18 cellular contexts compared by ENCODE assay signal in the genomic region with DNA sequence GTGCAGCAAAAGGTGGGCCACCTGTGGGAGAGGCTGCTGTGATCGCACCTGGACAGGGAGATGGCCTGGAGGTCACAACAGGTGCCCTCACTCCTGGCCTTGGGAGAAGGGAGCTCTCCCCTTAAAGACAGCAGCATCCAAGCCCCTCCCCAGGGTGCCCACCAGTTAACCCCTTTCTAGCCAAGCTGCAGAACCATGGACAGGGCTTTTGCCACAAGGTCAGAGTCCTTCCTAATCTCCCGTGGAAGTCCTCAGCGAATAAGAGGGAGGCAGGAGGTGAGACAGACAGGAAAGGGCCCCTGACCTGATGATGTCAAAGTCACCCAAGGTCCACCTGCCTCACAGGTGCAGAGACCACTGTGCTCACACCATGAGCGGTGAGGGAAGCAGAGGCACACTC. TPM values are rescaled to one million over a fixed set of nuclear protein-coding genes. Genes with fewer than 3 reads are reported as not detected.
"Had no signal": no experiment of that assay in that cellular context is flagged by ENCODE, and none has a peak within 500 bp of the region (broad histone marks: within the 10 kb centered on the region; RNA-seq: fewer than 3 reads in every experiment).

No MANE protein-coding gene starts in this region.

- H3K4me3 Mint-ChIP-seq: memory B cell; naive thymus-derived CD8-positive, alpha-beta T cell; stimulated activated naive B cell treated with anti-CD40 and anti-IgM and Interleukin-4, amounts not matched to agents 10 μg/mL and 1 μg/mL and 100 μg/mL, for 72 hours had no signal

- H3K4me1 Mint-ChIP-seq: memory B cell; stimulated activated naive B cell treated with anti-CD40 and anti-IgM and Interleukin-4, amounts not matched to agents 10 μg/mL and 1 μg/mL and 100 μg/mL, for 72 hours had no signal

- ATAC-seq: foreskin keratinocyte; naive thymus-derived CD8-positive, alpha-beta T cell; stimulated activated naive B cell treated with anti-CD40 and anti-IgM and Interleukin-4, amounts not matched to agents 10 μg/mL and 1 μg/mL and 100 μg/mL, for 72 hours had no signal

- H3K27ac Mint-ChIP-seq: memory B cell; naive thymus-derived CD8-positive, alpha-beta T cell; stimulated activated naive B cell treated with anti-CD40 and anti-IgM and Interleukin-4, amounts not matched to agents 10 μg/mL and 1 μg/mL and 100 μg/mL, for 72 hours had no signal

- H3K9me3 Mint-ChIP-seq: memory B cell; naive thymus-derived CD8-positive, alpha-beta T cell; stimulated activated naive B cell treated with anti-CD40 and anti-IgM and Interleukin-4, amounts not matched to agents 10 μg/mL and 1 μg/mL and 100 μg/mL, for 72 hours had no signal

- H3K27ac ChIP-seq: cardiac muscle cell, coronary artery, foreskin keratinocyte, left ventricle myocardium inferior, transverse colon, vagina had no signal

- DNase-seq: activated CD4-positive, alpha-beta T cell treated with anti-CD3 and anti-CD28 coated beads, Interleukin-2, amount 50 U/mL, for 48 hours; activated naive CD4-positive, alpha-beta T cell treated with anti-CD3 and anti-CD28 coated beads, Interleukin-2, amount 50 U/mL, for 16 hours; activated T-cell treated with anti-CD3 and anti-CD28 coated beads, Interleukin-2, amount 50 U/mL, for 1 hour; effector CD8-positive, alpha-beta T cell; foreskin keratinocyte; islet precursor cell; left ventricle myocardium inferior; naive thymus-derived CD8-positive, alpha-beta T cell; retina; stimulated activated CD4-positive, alpha-beta T cell treated with anti-CD3 and anti-CD28 coated beads, Interleukin-2, amount 100 ng/mL, for 48 hours; stimulated activated naive B cell treated with anti-CD40 and anti-IgM and Interleukin-4, amounts not matched to agents 10 μg/mL and 1 μg/mL and 100 μg/mL, for 72 hours; T-helper 1 cell; T1000; transverse colon had no signal

- H3K36me3 Mint-ChIP-seq: memory B cell; naive thymus-derived CD8-positive, alpha-beta T cell; stimulated activated naive B cell treated with anti-CD40 and anti-IgM and Interleukin-4, amounts not matched to agents 10 μg/mL and 1 μg/mL and 100 μg/mL, for 72 hours had no signal

RNA-seq across cellular contexts. Expression of gene CNTN2, which starts 1.7 kb away (rescaled TPM):
- total RNA-seq: cardiac muscle cell; foreskin keratinocyte; naive thymus-derived CD8-positive, alpha-beta T cell had no signal
- polyA plus RNA-seq: cardiac muscle cell; foreskin keratinocyte; naive thymus-derived CD8-positive, alpha-beta T cell had no signal
